In genomic region chr9:89442501-89442978, GRCh38 we compare ENCODE assay signal across 8 cellular contexts. TPM values are rescaled to one million over a fixed set of nuclear protein-coding genes. Genes with fewer than 3 reads are reported as not detected.
A peak's percentile ranks its signal among the peaks of the same experiment; 100 is the strongest.
DNase-seq lines count a peak whose midpoint lies in the region; ATAC-seq and TF ChIP-seq lines count a peak whose summit lies in the region.

No MANE protein-coding gene starts in this region.

- TF ChIP-seq CTCF in VCaP (conservative IDR thresholded peaks at IDR 0.05): no peak

- peak overlapping the region; percentile 76 for H3K27ac ChIP-seq in VCaP

- peaks cover 60% of the 10 kb centered on the region for H3K36me3 Mint-ChIP-seq in activated CD4-positive, alpha-beta T cell treated with anti-CD3 and anti-CD28 coated beads, Interleukin-2, amount 10 ng/mL, durations not matched to agents 7 days and 5 days (ENCODE audit: low read depth)
- H3K36me3 Mint-ChIP-seq in stimulated activated naive B cell treated with anti-CD40 and anti-IgM and Interleukin-4, amounts not matched to agents 10 μg/mL and 1 μg/mL and 100 μg/mL, for 72 hours: peaks cover 32 to 53% of the 10 kb centered on the region in 2 donors

- H3K4me1 Mint-ChIP-seq in activated CD4-positive, alpha-beta T cell treated with anti-CD3 and anti-CD28 coated beads, Interleukin-2, amount 10 ng/mL, durations not matched to agents 7 days and 5 days: peaks cover 93% of the 10 kb centered on the region
- peaks cover 69 to 94% of the 10 kb centered on the region in 2 donors for H3K4me1 Mint-ChIP-seq in stimulated activated naive B cell treated with anti-CD40 and anti-IgM and Interleukin-4, amounts not matched to agents 10 μg/mL and 1 μg/mL and 100 μg/mL, for 72 hours

- H3K4me3 Mint-ChIP-seq in activated CD4-positive, alpha-beta T cell treated with anti-CD3 and anti-CD28 coated beads, Interleukin-2, amount 10 ng/mL, durations not matched to agents 7 days and 5 days: no peak overlapping the region
- peak overlapping the region; percentile 64 to 67 for H3K4me3 Mint-ChIP-seq in stimulated activated naive B cell treated with anti-CD40 and anti-IgM and Interleukin-4, amounts not matched to agents 10 μg/mL and 1 μg/mL and 100 μg/mL, for 72 hours

- peak overlapping the region; percentile 86 for H3K27ac Mint-ChIP-seq in activated CD4-positive, alpha-beta T cell treated with anti-CD3 and anti-CD28 coated beads, Interleukin-2, amount 10 ng/mL, durations not matched to agents 7 days and 5 days
- peak overlapping the region; percentile 83 for H3K27ac Mint-ChIP-seq in stimulated activated naive B cell treated with anti-CD40 and anti-IgM and Interleukin-4, amounts not matched to agents 10 μg/mL and 1 μg/mL and 100 μg/mL, for 72 hours

- H3K9me3 Mint-ChIP-seq in activated CD4-positive, alpha-beta T cell treated with anti-CD3 and anti-CD28 coated beads, Interleukin-2, amount 10 ng/mL, durations not matched to agents 7 days and 5 days: no peaks in the 10 kb centered on the region
- H3K9me3 Mint-ChIP-seq in stimulated activated naive B cell treated with anti-CD40 and anti-IgM and Interleukin-4, amounts not matched to agents 10 μg/mL and 1 μg/mL and 100 μg/mL, for 72 hours: no peaks in the 10 kb centered on the region

- POLR2A ChIA-PET in activated CD4-positive, alpha-beta T cell treated with anti-CD3 and anti-CD28 coated beads, Interleukin-2, amount 10 ng/mL, durations not matched to agents 7 days and 5 days (lab: Charles Lee): no interaction called here

- CTCF ChIA-PET in activated CD4-positive, alpha-beta T cell treated with anti-CD3 and anti-CD28 coated beads, Interleukin-2, amount 10 ng/mL, durations not matched to agents 7 days and 5 days (lab: Charles Lee): interaction anchor here (0.8 to 3.5 kb wide), 2 partner anchors 12 to 107 kb away, joined by 3 to 23 read pairs; no protein-coding TSS in a partner anchor

- ATAC-seq in HG02870 (IDR thresholded peaks at IDR 0.05; ENCODE audit: unreplicated experiment) (peak; percentile 42), GM18873 (IDR thresholded peaks at IDR 0.05; ENCODE audit: low FRiP score, unreplicated experiment) (no peak), HG02763 (IDR thresholded peaks at IDR 0.05; ENCODE audit: unreplicated experiment) (no peak)
- peak; percentile 69 to 75 for ATAC-seq in stimulated activated naive B cell treated with anti-CD40 and anti-IgM and Interleukin-4, amounts not matched to agents 10 μg/mL and 1 μg/mL and 100 μg/mL, for 72 hours (replicated peaks)

- DNase-seq in activated CD4-positive, alpha-beta T cell treated with anti-CD3 and anti-CD28 coated beads, Interleukin-2, amount 10 ng/mL, durations not matched to agents 7 days and 5 days: no peak
- DNase-seq in activated CD4-positive, alpha-beta T cell treated with anti-CD3 and anti-CD28 coated beads for 1 hour: no peak
- DNase-seq in stimulated activated naive B cell treated with anti-CD40 and anti-IgM and Interleukin-4, amounts not matched to agents 10 μg/mL and 1 μg/mL and 100 μg/mL, for 72 hours: no peak
- DNase-seq in Kasumi-1 (lab: John Stamatoyannopoulos, UW): no peak

- H3K27me3 Mint-ChIP-seq in activated CD4-positive, alpha-beta T cell treated with anti-CD3 and anti-CD28 coated beads, Interleukin-2, amount 10 ng/mL, durations not matched to agents 7 days and 5 days: no peaks in the 10 kb centered on the region
- H3K27me3 Mint-ChIP-seq in stimulated activated naive B cell treated with anti-CD40 and anti-IgM and Interleukin-4, amounts not matched to agents 10 μg/mL and 1 μg/mL and 100 μg/mL, for 72 hours: no peaks in the 10 kb centered on the region

RNA-seq across cellular contexts. Expression of gene SEMA4D, which starts 55.4 kb away (rescaled TPM):
- total RNA-seq in activated CD4-positive, alpha-beta T cell treated with anti-CD3 and anti-CD28 coated beads, Interleukin-2, amount 10 ng/mL, durations not matched to agents 7 days and 5 days: 100 to 1,000 TPM; 334 to 336 TPM

Comparison
In these comparisons a context has a peak if more than half of its experiments do, and no peak if none do; other contexts are left out.
1. ATAC-seq: peak in HG02870 (single experiment) and stimulated activated naive B cell treated with anti-CD40 and anti-IgM and Interleukin-4, amounts not matched to agents 10 μg/mL and 1 μg/mL and 100 μg/mL, for 72 hours (2 of 2); none in GM18873 (single experiment) and HG02763 (single experiment).